ENCODE assay signal across 13 cellular contexts in the genomic region with DNA sequence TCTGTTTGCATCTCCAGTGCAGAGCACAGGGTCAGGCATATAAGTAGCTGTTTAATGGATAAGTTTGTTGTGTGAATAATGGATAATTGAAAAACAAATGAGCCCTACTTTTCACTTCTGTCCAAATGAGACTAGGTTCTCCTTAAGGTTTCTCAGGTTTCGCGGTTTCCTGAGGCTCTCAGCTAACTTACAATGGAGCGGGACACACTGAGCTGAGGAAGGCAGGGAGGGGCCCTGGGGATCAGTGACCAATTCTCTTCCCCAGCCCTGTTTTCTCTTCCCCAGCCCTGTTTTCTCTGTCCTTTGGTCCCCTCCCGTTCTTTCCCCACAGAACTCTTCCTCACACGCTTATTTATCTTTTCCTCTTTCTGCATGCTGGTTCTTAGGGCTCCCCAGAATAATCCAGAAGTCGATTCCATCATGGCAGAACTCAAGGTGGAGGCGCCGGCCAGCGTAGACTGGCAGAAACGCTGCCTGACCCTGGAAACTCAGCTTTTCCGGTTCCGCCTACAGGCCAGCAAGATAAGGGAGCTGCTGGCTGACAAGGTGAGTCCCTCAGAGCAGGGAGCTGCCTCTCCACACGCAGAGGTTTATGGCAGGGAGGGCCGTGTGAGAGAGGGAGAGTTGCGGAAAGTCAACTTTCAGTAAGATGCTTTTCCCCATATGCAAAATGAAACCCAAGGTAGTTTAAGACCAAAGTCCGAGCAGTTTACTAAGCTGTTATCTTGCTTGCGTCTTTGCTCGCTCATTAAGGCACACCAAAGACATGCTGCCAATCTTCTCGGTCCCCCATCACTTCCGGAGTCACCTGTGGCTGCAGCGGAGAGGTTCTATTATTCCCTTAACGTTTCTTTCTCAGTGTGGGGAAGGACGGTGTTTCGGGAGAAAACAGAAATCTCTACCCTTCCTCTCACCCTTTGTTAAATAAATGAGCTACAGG. TPM values are rescaled to one million over a fixed set of nuclear protein-coding genes. Genes with fewer than 3 reads are reported as not detected.
A peak's percentile ranks its signal among the peaks of the same experiment; 100 is the strongest.
DNase-seq lines count a peak whose midpoint lies in the region; ATAC-seq, FAIRE-seq and TF ChIP-seq lines count a peak whose summit lies in the region.
"Had no signal": no experiment of that assay in that cellular context is flagged by ENCODE, and none has a peak within 500 bp of the region (broad histone marks: within the 10 kb centered on the region; RNA-seq: fewer than 3 reads in every experiment).

No MANE protein-coding gene starts in this region.

- peaks cover 29% of the 10 kb centered on the region for H3K36me3 Mint-ChIP-seq in Caco-2 (ENCODE audit: insufficient read depth, unreplicated experiment)
- peaks cover 0 to 7% of the 10 kb centered on the region in 2 donors for H3K36me3 Mint-ChIP-seq in naive B cell

- DNase-seq in Caco-2 (peak; percentile 83 to 91), IMR-90 (no peak), GM12878 (ENCODE audit: low read depth, low spot score) (no peak), naive B cell (no peak), C1 segment of cervical spinal cord (lab: John Stamatoyannopoulos, UW) (no peak), HuH-7 (ENCODE audit: low spot score) (no peak), NAMALWA (ENCODE audit: low spot score) (no peak), T-helper 9 cell (no peak)
- DNase-seq: DMS79; effector CD4-positive, alpha-beta T cell; NK-92 treated with Interleukin-12 subunit alpha and Interleukin-12 subunit beta, amount 100 ng/mL, for 24 hours; thyroid gland had no signal

- H4K8ac ChIP-seq in IMR-90 (ENCODE audit: low read depth in 2 of 2, low read length in 2 of 2): no peak overlapping the region

- TF ChIP-seq RAD21 in IMR-90 (IDR thresholded peaks at IDR 0.05; ENCODE audit: low read length) (no peak), GM12878 (IDR thresholded peaks at IDR 0.05; ENCODE audit: insufficient read depth, low read depth, low read length) (no peak)

- peaks cover 7% of the 10 kb centered on the region; the same call in 1 of the 2 replicates for H3K4me1 ChIP-seq in Caco-2
- H3K4me1 ChIP-seq in IMR-90 (ENCODE audit: control insufficient read depth, insufficient read depth, low read length): no peaks in the 10 kb centered on the region; the same call in 1 of the 2 replicates
- H3K4me1 ChIP-seq in GM12878 (ENCODE audit: control insufficient read depth, insufficient read depth, low read length): peaks cover 7% of the 10 kb centered on the region; the same call in 1 of the 2 replicates

- H3K23ac ChIP-seq in IMR-90 (ENCODE audit: low read depth, low read length): no peak overlapping the region

- no peak overlapping the region for H3K14ac ChIP-seq in IMR-90 (replicated peaks; ENCODE audit: low read depth, low read length)

- H3K4ac ChIP-seq in IMR-90 (ENCODE audit: low read depth, low read length): no peak overlapping the region

- H3K4me3 ChIP-seq in Caco-2 (ENCODE audit: low read depth, low read length): peak overlapping the region; percentile 37
- peak overlapping the region; percentile 4; the same call in 1 of the 2 replicates for H3K4me3 ChIP-seq in IMR-90 (ENCODE audit: insufficient read depth, low read depth, low read length)
- peak overlapping the region; percentile 63; the same call in 1 of the 2 replicates for H3K4me3 ChIP-seq in GM12878
- H3K4me3 ChIP-seq: skin epidermis, thyroid gland had no signal

- intact Hi-C loops in Caco-2 (cut with micrococcal nuclease; ENCODE audit: unreplicated experiment) (loop anchor here (1.0 kb wide), 2 partner anchors 8 to 16 kb away; a partner anchor contains a TSS), IMR-90 (cut with micrococcal nuclease) (no loop called here), GM12878 (cut with micrococcal nuclease; ENCODE audit: unreplicated experiment) (no loop called here)

- H3K27me3 Mint-ChIP-seq in Caco-2 (ENCODE audit: insufficient read depth, unreplicated experiment) (no peaks in the 10 kb centered on the region), naive B cell (peaks cover 38 to 60% (median 53%) of the 10 kb centered on the region in 3 donors)

- H2AK5ac ChIP-seq in IMR-90 (ENCODE audit: low read depth, low read length): no peak overlapping the region

- H3K56ac ChIP-seq in IMR-90 (ENCODE audit: extremely low read depth, insufficient read depth, low read length): no peak overlapping the region

- H3K4me1 Mint-ChIP-seq in Caco-2 (ENCODE audit: low read depth, unreplicated experiment) (peaks cover 7% of the 10 kb centered on the region), naive B cell (peaks cover 14 to 26% (median 19%) of the 10 kb centered on the region in 3 donors)

- TF ChIP-seq POLR2A in IMR-90 (IDR thresholded peaks at IDR 0.05; ENCODE audit: low read depth, low read length): no peak
- peak; percentile 44; the same call in 1 of the 2 replicates for TF ChIP-seq POLR2A in GM12878 (IDR thresholded peaks at IDR 0.05; ENCODE audit: low read depth, low read length)

- no peak overlapping the region for H4K91ac ChIP-seq in IMR-90 (ENCODE audit: insufficient read depth, low read depth, low read length)

- FAIRE-seq in GM12878 (lab: Jason Lieb, UNC): peak; percentile 38

- H2BK120ac ChIP-seq in IMR-90 (ENCODE audit: low read depth, low read length): no peak overlapping the region

- TF ChIP-seq CTCF in Caco-2 (IDR thresholded peaks at IDR 0.05; ENCODE audit: insufficient read depth in 1 of 2, low read depth in 1 of 2, low read length in 1 of 2, severe bottlenecking in 1 of 2, unreplicated experiment in 1 of 2) (no peak), IMR-90 (conservative IDR thresholded peaks at IDR 0.05; ENCODE audit: low read depth, low read length) (no peak), GM12878 (IDR thresholded peaks at IDR 0.05 in 2 of 3, conservative IDR thresholded peaks at IDR 0.05 in 1 of 3; ENCODE audit: control insufficient read depth in 2 of 3, extremely low read depth in 1 of 3, insufficient read depth in 1 of 3, low read depth in 3 of 3, low read length in 3 of 3) (no peak)

- BruUV-seq in Caco-2 (replicated peaks; lab: Mats Ljungman, UMichigan) (TSS peak; percentile 96), IMR-90 (replicated peaks; lab: Mats Ljungman, UMichigan) (no TSS peak), GM12878 (replicated peaks; lab: Mats Ljungman, UMichigan) (no TSS peak)

- H3K4me2 ChIP-seq in IMR-90 (ENCODE audit: low read depth, low read length) (peak overlapping the region; percentile 31), GM12878 (ENCODE audit: control insufficient read depth, insufficient read depth) (peak overlapping the region; percentile 91)

- no peak overlapping the region for H2AK9ac ChIP-seq in IMR-90 (replicated peaks; ENCODE audit: low read depth, low read length, poor library complexity)

- WGBS in IMR-90 (ENCODE audit: extremely low coverage in 2 of 2, insufficient read length in 1 of 2), 2 experiments: 21% methylated on average over 9 of the region's 24 CpGs; no CpG with 5 or more reads in 1 of the 2 experiments
- 16% methylated on average over 24 of the region's 24 CpGs for WGBS in GM12878 (ENCODE audit: insufficient coverage, insufficient replicate concordance, low lambda C conversion rate, missing lambda C conversion rate)

- H2AFZ ChIP-seq in IMR-90 (replicated peaks; ENCODE audit: low read length, poor library complexity): peak overlapping the region; percentile 26
- peak overlapping the region; percentile 83 for H2AFZ ChIP-seq in GM12878 (ENCODE audit: control insufficient read depth, low read depth, low read length)

- H3K9me1 ChIP-seq in IMR-90 (ENCODE audit: insufficient read depth, low read length): 0 out of 2 replicates have a peak, but pooled peaks cover 3% of the 10 kb centered on the region

- H3K79me1 ChIP-seq in IMR-90 (ENCODE audit: low read depth in 1 of 2, low read length in 2 of 2): no peaks in the 10 kb centered on the region

- CTCF ChIA-PET in Caco-2 (lab: Charles Lee): interaction anchor here (0.9 to 2.1 kb wide), 12 partner anchors 9 to 163 kb away, joined by 3 to 20 read pairs (median 6); a partner anchor contains a TSS
- CTCF ChIA-PET in IMR-90 (lab: Yijun Ruan, JAX): interaction anchor here (2.1 kb wide), 1 partner anchor 16 kb away, joined by 6 read pairs; no protein-coding TSS in a partner anchor
- CTCF ChIA-PET in GM12878 (lab: Yijun Ruan, JAX): interaction anchor here (1.0 to 3.0 kb wide), 7 partner anchors 13 to 121 kb away, joined by 3 to 14 read pairs (median 4); no protein-coding TSS in a partner anchor

- SMC1A ChIA-PET in GM12878 (lab: Charles Lee; ENCODE audit: uncharacterized antibody, unreplicated experiment): interaction anchor here (1.0 to 2.2 kb wide), 6 partner anchors 14 to 58 kb away, joined by 3 to 11 read pairs (median 6); a partner anchor contains a TSS

- no peak overlapping the region for H2BK15ac ChIP-seq in IMR-90 (ENCODE audit: low read depth, low read length)

- H2BK20ac ChIP-seq in IMR-90 (ENCODE audit: low read depth, low read length): no peak overlapping the region

- H3K9ac ChIP-seq in IMR-90 (ENCODE audit: low read depth, low read length) (no peak overlapping the region), GM12878 (ENCODE audit: control insufficient read depth, insufficient read depth, low read length) (peak overlapping the region; percentile 44; the same call in 1 of the 2 replicates)

- H3K9me3 Mint-ChIP-seq in Caco-2 (ENCODE audit: unreplicated experiment) (no peaks in the 10 kb centered on the region), naive B cell (peaks cover 0 to 10% (median 3%) of the 10 kb centered on the region in 7 donors)

- in situ Hi-C loops in IMR-90 (cut with MboI; ENCODE audit: low sequenced_read_pairs) (no loop called here), GM12878 (cut with MboI) (no loop called here)

- POLR2A ChIA-PET in Caco-2 (lab: Charles Lee) (interaction anchor here (0.6 to 1.9 kb wide), 11 partner anchors 9 to 130 kb away, joined by 3 to 20 read pairs (median 4); a partner anchor contains a TSS), IMR-90 (lab: Charles Lee; ENCODE audit: unreplicated experiment) (no interaction called here), GM12878 (lab: Charles Lee) (no interaction called here)

- H3K27ac ChIP-seq in IMR-90 (ENCODE audit: insufficient read depth, low read length) (no peak overlapping the region), GM12878 (ENCODE audit: control insufficient read depth, insufficient read depth) (no peak overlapping the region)
- H3K27ac ChIP-seq: skin epidermis, thyroid gland had no signal

- H3K4me3 Mint-ChIP-seq in Caco-2 (ENCODE audit: unreplicated experiment) (peak overlapping the region; percentile 84), naive B cell (peak overlapping the region; percentile 2 to 87 (median 70))

- no peaks in the 10 kb centered on the region for H3K79me2 ChIP-seq in GM12878 (ENCODE audit: control insufficient read depth, insufficient read depth, low read length)

- no peak overlapping the region for H4K5ac ChIP-seq in IMR-90 (ENCODE audit: low read depth, low read length)

- no peak for TF ChIP-seq EP300 in GM12878 (IDR thresholded peaks at IDR 0.05; ENCODE audit: borderline replicate concordance in 1 of 2, control insufficient read depth in 1 of 2, low read depth in 2 of 2, low read length in 2 of 2)

- ATAC-seq in IMR-90 (ENCODE audit: low read depth): no peak
- peak; percentile 79 for ATAC-seq in GM12878
- peak in 1 of 2 donors; percentile 25 for ATAC-seq in naive B cell (ENCODE audit: low read depth in 2 of 2)

- RAD21 ChIA-PET in GM12878 (lab: Charles Lee; ENCODE audit: unreplicated experiment): interaction anchor here (0.6 to 1.5 kb wide), 3 partner anchors 15 to 636 kb away, joined by 4 to 5 read pairs (median 4); no protein-coding TSS in a partner anchor

- no peak overlapping the region for H3K18ac ChIP-seq in IMR-90 (ENCODE audit: low read depth, low read length)

- H4K20me1 ChIP-seq in IMR-90 (ENCODE audit: insufficient read depth, low read length) (no peaks in the 10 kb centered on the region), GM12878 (ENCODE audit: control insufficient read depth, insufficient read depth) (no peaks in the 10 kb centered on the region)

- dilution Hi-C loops in IMR-90 (cut with HindIII; ENCODE audit: low sequenced_read_pairs, unreplicated experiment): no loop called here

- H3K27me3 ChIP-seq in Caco-2 (replicated peaks; ENCODE audit: control insufficient read depth, insufficient read depth, low read length) (no peaks in the 10 kb centered on the region), IMR-90 (ENCODE audit: control insufficient read depth, insufficient read depth, low read length) (peaks cover 28% of the 10 kb centered on the region), GM12878 (replicated peaks in 1 of 2; ENCODE audit: control insufficient read depth in 2 of 2, insufficient read depth in 2 of 2, low read length in 1 of 2) (peaks cover 0 to 2% of the 10 kb centered on the region in 2 experiments; a peak in 3 of 4 replicates)
- H3K27me3 ChIP-seq: thyroid gland had no signal

- no peak overlapping the region for H2BK5ac ChIP-seq in IMR-90 (ENCODE audit: low read depth, low read length, poor library complexity, severe bottlenecking)

- H3K27ac Mint-ChIP-seq in Caco-2 (ENCODE audit: unreplicated experiment) (peak overlapping the region; percentile 95), naive B cell (peak overlapping the region in 1 of 6 donors; percentile 36)

- no peaks in the 10 kb centered on the region for H3K9me3 ChIP-seq in Caco-2
- H3K9me3 ChIP-seq in IMR-90 (ENCODE audit: control insufficient read depth, insufficient read depth, low read length): peaks cover 4% of the 10 kb centered on the region; the same call in 1 of the 2 replicates
- H3K9me3 ChIP-seq in GM12878 (replicated peaks; ENCODE audit: control insufficient read depth, insufficient read depth, low read length): peaks cover 2% of the 10 kb centered on the region; the same call in 2 of the 3 replicates
- H3K9me3 ChIP-seq: thyroid gland had no signal

- H3K36me3 ChIP-seq in Caco-2 (ENCODE audit: control insufficient read depth, insufficient read depth, low read length) (no peaks in the 10 kb centered on the region), IMR-90 (ENCODE audit: control insufficient read depth, insufficient read depth, low read length) (no peaks in the 10 kb centered on the region), GM12878 (ENCODE audit: control insufficient read depth in 2 of 2, insufficient read depth in 2 of 2, low read length in 1 of 2) (no peaks in the 10 kb centered on the region)

RNA-seq across cellular contexts. Expression of a gene that starts 8.6 kb away (rescaled TPM):
- total RNA-seq in Caco-2 (2022) (32.4 and 41.2 TPM in 2 replicates), IMR-90 (2012; rRNA removed) (under 0.01 TPM in 2 replicates), GM12878 (2014; rRNA removed) (0.40 and 0.87 TPM in 2 replicates), GM12878 (2014; rRNA removed; fragmentation: Illumina TruSeq; extraction: Trizol) (0.32 and 0.67 TPM in 2 replicates), GM12878 (2021) (0.95 and 1.4 TPM in 2 replicates)
- polyA plus RNA-seq in IMR-90 (2012; rRNA removed) (0.34 and 0.37 TPM in 2 replicates), GM12878 (2011; rRNA removed) (0.16 and 0.30 TPM in 2 replicates), GM12878 (2014; fragmentation: Illumina TruSeq; extraction: Trizol) (0.59 and 0.60 TPM in 2 replicates), GM12878 (2014; fragmentation: Nextera tagmentation; extraction: Ambion mirVana) (under 1 TPM; 0.11 to 0.22 TPM), GM12878 (2014; rRNA removed) (0.42 and 0.76 TPM in 2 replicates), GM12878 (2016; fragmentation: Nextera tagmentation; extraction: Ambion mirVana) (under 1 TPM; 0.23 to 0.66 TPM), naive B cell (ENCODE audit: low read depth in 6 of 6) (under 1 TPM in 2 of 6 donors, not detected in 4; 0.13 to 0.28 TPM)
- polyA plus RNA-seq in IMR-90 (2012; cell fraction: cytosol; rRNA removed): 0.06 and 0.07 TPM in 2 replicates
- 1.2 and 1.6 TPM in 2 replicates for polyA plus RNA-seq in IMR-90 (2012; cell fraction: nucleus; rRNA removed; ENCODE audit: low replicate concordance)
- 0.50 and 0.73 TPM in 2 replicates for total RNA-seq in GM12878 (2013; cell fraction: nucleolus; rRNA removed)
- polyA plus RNA-seq in GM12878 (2011; ENCODE audit: low read depth): 0.31 TPM
- polyA plus RNA-seq in GM12878 (2011; cell fraction: cytosol; rRNA removed): 0.37 and 0.46 TPM in 2 replicates
- 1.0 and 1.3 TPM in 2 replicates for polyA plus RNA-seq in GM12878 (2011; cell fraction: nucleus; rRNA removed)
- polyA plus RNA-seq in GM12878 (2012): 0.34 and 0.65 TPM in 2 replicates
- 0.07 and 0.82 TPM in 2 replicates for polyA minus RNA-seq in GM12878 (2011; rRNA and poly(A)+ RNA removed)
- not detected in 2 replicates for polyA minus RNA-seq in GM12878 (2011; cell fraction: cytosol; rRNA and poly(A)+ RNA removed)
- polyA minus RNA-seq in GM12878 (2011; cell fraction: nucleus; rRNA and poly(A)+ RNA removed): 0.73 and 1.8 TPM in 2 replicates

RNA-seq across cellular contexts. Expression of a gene that starts 53.2 kb away (rescaled TPM):
- 0.19 TPM in 1 of 2 replicates, not detected in the other for total RNA-seq in Caco-2 (2022)
- total RNA-seq in IMR-90 (2012; rRNA removed): under 0.01 TPM in 1 of 2 replicates, not detected in the other
- polyA plus RNA-seq in IMR-90 (2012; rRNA removed): 0.06 TPM in 1 of 2 replicates, not detected in the other
- 0.03 and 0.15 TPM in 2 replicates for polyA plus RNA-seq in IMR-90 (2012; cell fraction: cytosol; rRNA removed)
- 0.01 and 0.03 TPM in 2 replicates for polyA plus RNA-seq in IMR-90 (2012; cell fraction: nucleus; rRNA removed; ENCODE audit: low replicate concordance)
- 0.27 and 0.67 TPM in 2 replicates for total RNA-seq in GM12878 (2013; cell fraction: nucleolus; rRNA removed)
- 3.8 and 4.0 TPM in 2 replicates for total RNA-seq in GM12878 (2014; rRNA removed)
- 2.1 and 2.2 TPM in 2 replicates for total RNA-seq in GM12878 (2014; rRNA removed; fragmentation: Illumina TruSeq; extraction: Trizol)
- 5.1 and 5.2 TPM in 2 replicates for total RNA-seq in GM12878 (2021)
- polyA plus RNA-seq in GM12878 (2011; ENCODE audit: low read depth): 0.55 TPM
- polyA plus RNA-seq in GM12878 (2011; rRNA removed): 0.88 and 1.3 TPM in 2 replicates
- polyA plus RNA-seq in GM12878 (2011; cell fraction: cytosol; rRNA removed): 2.6 and 3.1 TPM in 2 replicates
- polyA plus RNA-seq in GM12878 (2011; cell fraction: nucleus; rRNA removed): 0.87 and 1.7 TPM in 2 replicates
- polyA plus RNA-seq in GM12878 (2012): 0.35 and 0.42 TPM in 2 replicates
- 3.2 and 3.4 TPM in 2 replicates for polyA plus RNA-seq in GM12878 (2014; fragmentation: Illumina TruSeq; extraction: Trizol)
- polyA plus RNA-seq in GM12878 (2014; fragmentation: Nextera tagmentation; extraction: Ambion mirVana): under 1 TPM; 0.24 to 0.32 TPM
- polyA plus RNA-seq in GM12878 (2014; rRNA removed): 3.3 and 5.3 TPM in 2 replicates
- polyA plus RNA-seq in GM12878 (2016; fragmentation: Nextera tagmentation; extraction: Ambion mirVana): 1 to 10 TPM in 1 of 2 experiments, under 1 TPM in 1; 0.72 to 1.3 TPM
- polyA minus RNA-seq in GM12878 (2011; rRNA and poly(A)+ RNA removed): 2.9 TPM in 2 replicates
- polyA minus RNA-seq in GM12878 (2011; cell fraction: cytosol; rRNA and poly(A)+ RNA removed): 0.53 and 1.2 TPM in 2 replicates
- 1.6 and 3.6 TPM in 2 replicates for polyA minus RNA-seq in GM12878 (2011; cell fraction: nucleus; rRNA and poly(A)+ RNA removed)
- polyA plus RNA-seq in naive B cell (ENCODE audit: low read depth in 6 of 6): 10 to 100 TPM in 2 of 6 donors, 1 to 10 TPM in 4; 5.5 to 15.8 (median 8.7) TPM

RNA-seq across cellular contexts. Expression of a gene that starts 58.4 kb away (rescaled TPM):
- total RNA-seq in Caco-2 (2022): 16.9 and 20.4 TPM in 2 replicates
- total RNA-seq in IMR-90 (2012; rRNA removed): 6.7 and 7.9 TPM in 2 replicates
- polyA plus RNA-seq in IMR-90 (2012; rRNA removed): 13.5 and 23.1 TPM in 2 replicates
- polyA plus RNA-seq in IMR-90 (2012; cell fraction: cytosol; rRNA removed): 9.9 and 11.2 TPM in 2 replicates
- polyA plus RNA-seq in IMR-90 (2012; cell fraction: nucleus; rRNA removed; ENCODE audit: low replicate concordance): 13.0 and 23.6 TPM in 2 replicates
- total RNA-seq in GM12878 (2013; cell fraction: nucleolus; rRNA removed): 36.2 and 37.4 TPM in 2 replicates
- total RNA-seq in GM12878 (2014; rRNA removed): 26.5 and 29.9 TPM in 2 replicates
- 17.6 and 19.3 TPM in 2 replicates for total RNA-seq in GM12878 (2014; rRNA removed; fragmentation: Illumina TruSeq; extraction: Trizol)
- total RNA-seq in GM12878 (2021): 16.6 and 19.4 TPM in 2 replicates
- polyA plus RNA-seq in GM12878 (2011; ENCODE audit: low read depth): 15.3 TPM
- polyA plus RNA-seq in GM12878 (2011; rRNA removed): 46.6 and 52.3 TPM in 2 replicates
- polyA plus RNA-seq in GM12878 (2011; cell fraction: cytosol; rRNA removed): 38.0 and 92.9 TPM in 2 replicates
- polyA plus RNA-seq in GM12878 (2011; cell fraction: nucleus; rRNA removed): 138 and 169 TPM in 2 replicates
- 18.5 and 19.9 TPM in 2 replicates for polyA plus RNA-seq in GM12878 (2012)
- 19.5 and 22.8 TPM in 2 replicates for polyA plus RNA-seq in GM12878 (2014; fragmentation: Illumina TruSeq; extraction: Trizol)
- polyA plus RNA-seq in GM12878 (2014; fragmentation: Nextera tagmentation; extraction: Ambion mirVana): 10 to 100 TPM; 15.5 to 17.8 TPM
- polyA plus RNA-seq in GM12878 (2014; rRNA removed): 34.4 and 41.7 TPM in 2 replicates
- polyA plus RNA-seq in GM12878 (2016; fragmentation: Nextera tagmentation; extraction: Ambion mirVana): 10 to 100 TPM; 25.0 to 26.5 TPM
- 21.1 and 22.1 TPM in 2 replicates for polyA minus RNA-seq in GM12878 (2011; rRNA and poly(A)+ RNA removed)
- polyA minus RNA-seq in GM12878 (2011; cell fraction: cytosol; rRNA and poly(A)+ RNA removed): 11.9 and 13.6 TPM in 2 replicates
- 13.3 and 21.0 TPM in 2 replicates for polyA minus RNA-seq in GM12878 (2011; cell fraction: nucleus; rRNA and poly(A)+ RNA removed)
- 10 to 100 TPM; 26.2 to 48.4 (median 38.6) TPM for polyA plus RNA-seq in naive B cell (ENCODE audit: low read depth in 6 of 6)

Comparison
In these comparisons a context has a peak if more than half of its experiments do, and no peak if none do; other contexts are left out.
1. DNase-seq: peak in Caco-2 (2 of 2); none in IMR-90 (single experiment), GM12878 (single experiment), naive B cell (single experiment), C1 segment of cervical spinal cord (0 of 14), HuH-7 (single experiment), NAMALWA (single experiment) and T-helper 9 cell (single experiment).
2. H3K4me3 ChIP-seq: peak in every context shown above with its lines; median percentile 63 in GM12878; 37 in Caco-2; 4 in IMR-90.
3. RNA of a gene that starts 8.6 kb away (total RNA-seq): 32.4 to 41.2 TPM in Caco-2; 0.32 to 1.4 TPM in GM12878 and under 0.01 TPM in IMR-90; every median in the first group is over 10 times any median in the second.